Comparison of ENCODE assay signal across 9 cellular contexts in genomic region chr13:29935309-29935981, GRCh38.
DNase-seq lines count a peak whose midpoint lies in the region; ATAC-seq, FAIRE-seq and TF ChIP-seq lines count a peak whose summit lies in the region.
"Had no signal": no experiment of that assay in that cellular context is flagged by ENCODE, and none has a peak within 500 bp of the region (broad histone marks: within the 10 kb centered on the region; RNA-seq: fewer than 3 reads in every experiment).

No MANE protein-coding gene starts in this region.

- intact Hi-C loops in right lobe of liver (cut with DNase I) (loop anchor here in 1 of 2 donors (10.0 kb wide), 1 partner anchor 169 kb away; no protein-coding TSS in a partner anchor), HepG2 (cut with micrococcal nuclease; ENCODE audit: unreplicated experiment) (no loop called here), PC-3 (cut with micrococcal nuclease) (no loop called here)
- intact Hi-C loops in activated CD4-positive, alpha-beta T cell treated with anti-CD3 and anti-CD28 coated beads, Interleukin-2, amount 10 ng/mL, durations not matched to agents 24 days and 14 days (cut with micrococcal nuclease): loop anchor here (1.0 to 10.0 kb wide), 10 partner anchors 33 to 682 kb away; partner anchors contain the start of genes HMGB1, SLC7A1 and USPL1

- H3K9me2 ChIP-seq in PC-3 (replicated peaks; ENCODE audit: low read length): no peaks in the 10 kb centered on the region

- no peak overlapping the region for H3K4me2 ChIP-seq in HepG2 (ENCODE audit: low read depth, low read length)
- H3K4me2 ChIP-seq in PC-3 (ENCODE audit: low read length): no peak overlapping the region

- POLR2A ChIA-PET in HepG2 (lab: Yijun Ruan, JAX): no interaction called here
- POLR2A ChIA-PET in PC-3 (lab: Charles Lee; ENCODE audit: unreplicated experiment): interaction anchor here (0.6 kb wide), 1 partner anchor 192 kb away, joined by 4 read pairs; no protein-coding TSS in a partner anchor

- no peaks in the 10 kb centered on the region for H3K9me3 ChIP-seq in right lobe of liver
- H3K9me3 ChIP-seq in HepG2 (ENCODE audit: low read length): no peaks in the 10 kb centered on the region
- H3K9me3 ChIP-seq in PC-3 (ENCODE audit: low read length): no peaks in the 10 kb centered on the region

- TF ChIP-seq CTCF in right lobe of liver (IDR thresholded peaks at IDR 0.05) (no peak), HepG2 (CRISPR knock-in tag; IDR thresholded peaks at IDR 0.05) (no peak), foreskin keratinocyte (conservative IDR thresholded peaks at IDR 0.05) (no peak), PC-3 (conservative IDR thresholded peaks at IDR 0.05; ENCODE audit: low read depth, low read length) (no peak)

- no peaks in the 10 kb centered on the region for H3K27me3 Mint-ChIP-seq in activated CD4-positive, alpha-beta T cell treated with anti-CD3 and anti-CD28 coated beads, Interleukin-2, amount 10 ng/mL, durations not matched to agents 24 days and 14 days

- H3K36me3 ChIP-seq in right lobe of liver: no peaks in the 10 kb centered on the region
- no peaks in the 10 kb centered on the region for H3K36me3 ChIP-seq in HepG2 (replicated peaks in 1 of 2; ENCODE audit: control insufficient read depth in 1 of 2, insufficient read depth in 2 of 2, low read length in 2 of 2)
- no peaks in the 10 kb centered on the region for H3K36me3 ChIP-seq in PC-3 (ENCODE audit: low read depth, low read length)

- no TSS peak for BruUV-seq in HepG2 (replicated peaks; lab: Mats Ljungman, UMichigan)
- no TSS peak for BruUV-seq in PC-3 (replicated peaks; lab: Mats Ljungman, UMichigan)

- no peak for TF ChIP-seq POLR2A in right lobe of liver (IDR thresholded peaks at IDR 0.05)
- no peak for TF ChIP-seq POLR2A in HepG2 (IDR thresholded peaks at IDR 0.05; ENCODE audit: insufficient read depth in 1 of 2, low read depth in 2 of 2, low read length in 2 of 2)

- peaks cover 47% of the 10 kb centered on the region for H3K4me1 Mint-ChIP-seq in activated CD4-positive, alpha-beta T cell treated with anti-CD3 and anti-CD28 coated beads, Interleukin-2, amount 10 ng/mL, durations not matched to agents 24 days and 14 days

- ATAC-seq in right lobe of liver: peak in 3 of 4 donors; percentile 25 to 46 (median 31)
- ATAC-seq in HepG2: no peak
- ATAC-seq in HG03378 (IDR thresholded peaks at IDR 0.05; ENCODE audit: unreplicated experiment): peak; percentile 97
- peak; percentile 8 for ATAC-seq in foreskin keratinocyte
- no peak for ATAC-seq in PC-3

- DNase-seq in right lobe of liver (no peak), HepG2 (ENCODE audit: low spot score) (no peak), foreskin keratinocyte (no peak), middle frontal gyrus (ENCODE audit: extremely low spot score, low spot score) (no peak), PC-3 (no peak)
- peak; percentile 94 for DNase-seq in activated CD4-positive, alpha-beta T cell treated with anti-CD3 and anti-CD28 coated beads, Interleukin-2, amount 10 ng/mL, durations not matched to agents 24 days and 14 days
- peak; percentile 80 for DNase-seq in stimulated activated CD8-positive, alpha-beta memory T cell treated with anti-CD3 and anti-CD28 coated beads, Interleukin-4, amount 100 ng/mL, for 48 hours

- in situ Hi-C loops in HepG2 (cut with HindIII; ENCODE audit: extremely low pct_ligation_motif_present, low pct_unique_long_range_greater_than_20kb): no loop called here

- H2AFZ ChIP-seq in HepG2 (ENCODE audit: low read length) (no peak overlapping the region), PC-3 (ENCODE audit: low read length) (no peak overlapping the region)

- no peaks in the 10 kb centered on the region for H3K27me3 ChIP-seq in right lobe of liver
- H3K27me3 ChIP-seq in HepG2 (ENCODE audit: control insufficient read depth in 1 of 2, insufficient read depth in 2 of 2, low read length in 2 of 2): peaks cover 2 to 15% of the 10 kb centered on the region in 2 experiments; a peak in 2 of 5 replicates
- H3K27me3 ChIP-seq in foreskin keratinocyte: peaks cover 36% of the 10 kb centered on the region
- no peaks in the 10 kb centered on the region for H3K27me3 ChIP-seq in PC-3 (ENCODE audit: low read length)

- H3K79me2 ChIP-seq in HepG2 (ENCODE audit: insufficient read depth, low read length): no peaks in the 10 kb centered on the region
- H3K79me2 ChIP-seq in PC-3 (ENCODE audit: low read length): no peaks in the 10 kb centered on the region

- no peak for TF ChIP-seq RAD21 in HepG2 (CRISPR knock-in tag; IDR thresholded peaks at IDR 0.05)

- no peaks in the 10 kb centered on the region for H3K9me3 Mint-ChIP-seq in activated CD4-positive, alpha-beta T cell treated with anti-CD3 and anti-CD28 coated beads, Interleukin-2, amount 10 ng/mL, durations not matched to agents 24 days and 14 days

- no peak for FAIRE-seq in HepG2 (lab: Jason Lieb, UNC)

- H3K27ac ChIP-seq in right lobe of liver: no peak overlapping the region
- H3K27ac ChIP-seq in HepG2 (ENCODE audit: extremely low read length, insufficient read depth, low read length): no peak overlapping the region
- no peak overlapping the region for H3K27ac ChIP-seq in foreskin keratinocyte
- H3K27ac ChIP-seq in PC-3 (ENCODE audit: low read length): no peak overlapping the region
- H3K27ac ChIP-seq: VCaP had no signal

- H3K4me3 ChIP-seq in right lobe of liver: no peak overlapping the region
- no peak overlapping the region for H3K4me3 ChIP-seq in HepG2 (replicated peaks in 1 of 3; ENCODE audit: insufficient read depth in 1 of 3, low read depth in 2 of 3, low read length in 3 of 3)
- H3K4me3 ChIP-seq in PC-3 (ENCODE audit: low read length): no peak overlapping the region

- H4K20me1 ChIP-seq in HepG2 (ENCODE audit: insufficient read depth, low read length): no peaks in the 10 kb centered on the region
- no peaks in the 10 kb centered on the region for H4K20me1 ChIP-seq in PC-3 (ENCODE audit: low read length)

- CTCF ChIA-PET in HepG2 (lab: Yijun Ruan, JAX; ENCODE audit: low intra/inter-chr PET ratio, low total read pairs) (no interaction called here), PC-3 (lab: Charles Lee) (interaction anchor here (0.6 kb wide), 1 partner anchor 163 kb away, joined by 3 read pairs; no protein-coding TSS in a partner anchor)

- H3F3A ChIP-seq in PC-3 (ENCODE audit: low read length, unreplicated experiment): no peaks in the 10 kb centered on the region

- H3K27ac Mint-ChIP-seq in activated CD4-positive, alpha-beta T cell treated with anti-CD3 and anti-CD28 coated beads, Interleukin-2, amount 10 ng/mL, durations not matched to agents 24 days and 14 days: peak overlapping the region; percentile 94

- H3K36me3 Mint-ChIP-seq in activated CD4-positive, alpha-beta T cell treated with anti-CD3 and anti-CD28 coated beads, Interleukin-2, amount 10 ng/mL, durations not matched to agents 24 days and 14 days (ENCODE audit: low read depth): no peaks in the 10 kb centered on the region

- H3K9ac ChIP-seq in HepG2 (ENCODE audit: insufficient read depth, low read depth, low read length) (no peak overlapping the region), PC-3 (ENCODE audit: low read length) (no peak overlapping the region)

- H3K4me1 ChIP-seq in right lobe of liver: peaks cover 0 to 9% (median 0%) of the 10 kb centered on the region in 4 donors
- H3K4me1 ChIP-seq in HepG2 (ENCODE audit: insufficient read depth, low read length): no peaks in the 10 kb centered on the region
- no peaks in the 10 kb centered on the region for H3K4me1 ChIP-seq in foreskin keratinocyte
- H3K4me1 ChIP-seq in PC-3 (ENCODE audit: insufficient read depth, low read length): no peaks in the 10 kb centered on the region

- TF ChIP-seq EP300 in HepG2 (IDR thresholded peaks at IDR 0.05; ENCODE audit: low read depth in 2 of 2, low read length in 2 of 2) (no peak), HepG2 (CRISPR knock-in tag; IDR thresholded peaks at IDR 0.05; ENCODE audit: borderline replicate concordance) (no peak)

- peak overlapping the region; percentile 87 for H3K4me3 Mint-ChIP-seq in activated CD4-positive, alpha-beta T cell treated with anti-CD3 and anti-CD28 coated beads, Interleukin-2, amount 10 ng/mL, durations not matched to agents 24 days and 14 days

- WGBS in right lobe of liver (ENCODE audit: insufficient coverage, low coverage, low lambda C conversion rate, missing lambda C conversion rate): 63% methylated on average over 3 of the region's 6 CpGs
- 78% methylated on average over 6 of the region's 6 CpGs for WGBS in HepG2 (ENCODE audit: low lambda C conversion rate)

TF ChIP-seq in HepG2, 621 proteins besides CTCF, POLR2A, EP300 and RAD21 (continues in another document):
- TF ChIP-seq TGIF2 (CRISPR knock-in tag; IDR thresholded peaks at IDR 0.05): no peak
- no peak for TF ChIP-seq SSRP1 (CRISPR knock-in tag; IDR thresholded peaks at IDR 0.05)
- TF ChIP-seq ZNF678 (CRISPR knock-in tag; IDR thresholded peaks at IDR 0.05): no peak
- TF ChIP-seq, protein P1, sequence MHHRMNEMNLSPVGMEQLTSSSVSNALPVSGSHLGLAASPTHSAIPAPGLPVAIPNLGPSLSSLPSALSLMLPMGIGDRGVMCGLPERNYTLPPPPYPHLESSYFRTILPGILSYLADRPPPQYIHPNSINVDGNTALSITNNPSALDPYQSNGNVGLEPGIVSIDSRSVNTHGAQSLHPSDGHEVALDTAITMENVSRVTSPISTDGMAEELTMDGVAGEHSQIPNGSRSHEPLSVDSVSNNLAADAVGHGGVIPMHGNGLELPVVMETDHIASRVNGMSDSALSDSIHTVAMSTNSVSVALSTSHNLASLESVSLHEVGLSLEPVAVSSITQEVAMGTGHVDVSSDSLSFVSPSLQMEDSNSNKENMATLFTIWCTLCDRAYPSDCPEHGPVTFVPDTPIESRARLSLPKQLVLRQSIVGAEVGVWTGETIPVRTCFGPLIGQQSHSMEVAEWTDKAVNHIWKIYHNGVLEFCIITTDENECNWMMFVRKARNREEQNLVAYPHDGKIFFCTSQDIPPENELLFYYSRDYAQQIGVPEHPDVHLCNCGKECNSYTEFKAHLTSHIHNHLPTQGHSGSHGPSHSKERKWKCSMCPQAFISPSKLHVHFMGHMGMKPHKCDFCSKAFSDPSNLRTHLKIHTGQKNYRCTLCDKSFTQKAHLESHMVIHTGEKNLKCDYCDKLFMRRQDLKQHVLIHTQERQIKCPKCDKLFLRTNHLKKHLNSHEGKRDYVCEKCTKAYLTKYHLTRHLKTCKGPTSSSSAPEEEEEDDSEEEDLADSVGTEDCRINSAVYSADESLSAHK (CRISPR knock-in tag; IDR thresholded peaks at IDR 0.05; ENCODE audit: borderline replicate concordance): no peak

Comparison
In these comparisons a context has a peak if more than half of its experiments do, and no peak if none do; other contexts are left out.
1. ATAC-seq: peak in right lobe of liver (3 of 4), HG03378 (single experiment) and foreskin keratinocyte (single experiment); none in HepG2 (single experiment) and PC-3 (single experiment).
2. DNase-seq: peak in activated CD4-positive, alpha-beta T cell treated with anti-CD3 and anti-CD28 coated beads, Interleukin-2, amount 10 ng/mL, durations not matched to agents 24 days and 14 days (single experiment) and stimulated activated CD8-positive, alpha-beta memory T cell treated with anti-CD3 and anti-CD28 coated beads, Interleukin-4, amount 100 ng/mL, for 48 hours (single experiment); none in right lobe of liver (0 of 3), HepG2 (single experiment), foreskin keratinocyte (0 of 2), middle frontal gyrus (single experiment) and PC-3 (single experiment).